ENCODE assay signal across 20 cellular contexts in genomic region chr6:139879823-139880356, GRCh38.
A peak's percentile ranks its signal among the peaks of the same experiment; 100 is the strongest.
DNase-seq lines count a peak whose midpoint lies in the region; ATAC-seq and TF ChIP-seq lines count a peak whose summit lies in the region.
"Had no signal": no experiment of that assay in that cellular context is flagged by ENCODE, and none has a peak within 500 bp of the region (broad histone marks: within the 10 kb centered on the region; RNA-seq: fewer than 3 reads in every experiment).

No MANE protein-coding gene starts in this region.

- intact Hi-C loops in left colon (cut with DNase I, micrococcal nuclease), result no loop called here
- intact Hi-C loops in CD14-positive monocyte (cut with micrococcal nuclease), result loop anchor here in 1 of 2 donors (5.0 kb wide), 1 partner anchor 43 kb away; no protein-coding TSS in a partner anchor

- H3K4me3 Mint-ChIP-seq in WTC11 (no peak overlapping the region), neural crest cell (no peak overlapping the region), CD14-positive monocyte (no peak overlapping the region)
- H3K4me3 Mint-ChIP-seq: B cell; CD4-positive, CD25-positive, alpha-beta regulatory T cell had no signal

- ATAC-seq in WTC11, result no peak
- peak; percentile 70 for ATAC-seq in left colon
- ATAC-seq: HCT116 had no signal

- H3K27me3 Mint-ChIP-seq in WTC11 (ENCODE audit: low read depth), result no peaks in the 10 kb centered on the region
- H3K27me3 Mint-ChIP-seq in neural crest cell (ENCODE audit: low read depth), result no peaks in the 10 kb centered on the region
- H3K27me3 Mint-ChIP-seq in CD14-positive monocyte (ENCODE audit: low read depth in 3 of 3), result peaks cover 0 to 2% (median 0%) of the 10 kb centered on the region in 3 donors
- H3K27me3 Mint-ChIP-seq: CD4-positive, CD25-positive, alpha-beta regulatory T cell had no signal

- POLR2A ChIA-PET in WTC11 (lab: Charles Lee), result no interaction called here

- H3K36me3 Mint-ChIP-seq in WTC11 (no peaks in the 10 kb centered on the region), neural crest cell (ENCODE audit: low read depth) (peaks cover 4% of the 10 kb centered on the region), CD14-positive monocyte (no peaks in the 10 kb centered on the region)
- H3K36me3 Mint-ChIP-seq: CD4-positive, CD25-positive, alpha-beta regulatory T cell had no signal

- CTCF ChIA-PET in WTC11 (lab: Charles Lee), result no interaction called here

- no peak for TF ChIP-seq CTCF in WTC11 (IDR thresholded peaks at IDR 0.05)
- TF ChIP-seq CTCF in neural crest cell (conservative IDR thresholded peaks at IDR 0.05), result no peak
- no peak for TF ChIP-seq CTCF in CD14-positive monocyte (IDR thresholded peaks at IDR 0.05)

- H3K9me3 Mint-ChIP-seq in WTC11 (0 out of 2 replicates have a peak, but pooled peaks cover 3% of the 10 kb centered on the region), neural crest cell (peaks cover 7% of the 10 kb centered on the region), CD14-positive monocyte (peaks cover 0 to 3% (median 0%) of the 10 kb centered on the region in 7 donors)
- H3K9me3 Mint-ChIP-seq: CD4-positive, CD25-positive, alpha-beta regulatory T cell had no signal

- H3K27ac Mint-ChIP-seq in WTC11 (no peak overlapping the region), neural crest cell (ENCODE audit: unreplicated experiment) (peak overlapping the region; percentile 54), CD14-positive monocyte (no peak overlapping the region)
- H3K27ac Mint-ChIP-seq: B cell; CD4-positive, CD25-positive, alpha-beta regulatory T cell had no signal

- peak; percentile 37 for DNase-seq in EH (ENCODE audit: low read depth)
- DNase-seq in WTC11 (ENCODE audit: low spot score), result no peak
- no peak for DNase-seq in left colon
- no peak for DNase-seq in neural crest cell (ENCODE audit: low read depth, low spot score)
- no peak for DNase-seq in medulla oblongata (ENCODE audit: extremely low spot score)
- DNase-seq in CD14-positive monocyte (ENCODE audit: low spot score), result no peak
- no peak for DNase-seq in DMS 273 (lab: John Stamatoyannopoulos, UW; ENCODE audit: unreplicated experiment)
- no peak for DNase-seq in NOMO-1 (lab: John Stamatoyannopoulos, UW; ENCODE audit: unreplicated experiment in 2 of 2)
- DNase-seq: CD4-positive, CD25-positive, alpha-beta regulatory T cell; COR-L47; DMS153; GF-D8; GOT3; KBM-7; MV-4-11; NCI-H1694 treated with DMSO at 0.1 percent for 48 hours; NCI-H345; NCI-H526 had no signal

- H3K4me1 Mint-ChIP-seq in WTC11 (peaks cover 46% of the 10 kb centered on the region), neural crest cell (peaks cover 53% of the 10 kb centered on the region), CD14-positive monocyte (peaks cover 28% of the 10 kb centered on the region)
- H3K4me1 Mint-ChIP-seq: CD4-positive, CD25-positive, alpha-beta regulatory T cell had no signal

TF ChIP-seq in WTC11, 78 proteins besides CTCF, POLR2A, EP300 and RAD21:
- TF ChIP-seq TEAD4 (CRISPR knock-in tag; IDR thresholded peaks at IDR 0.05) (no peak), CDX4 (CRISPR knock-in tag; IDR thresholded peaks at IDR 0.05; ENCODE audit: borderline replicate concordance) (no peak), GABPB1 (CRISPR knock-in tag; IDR thresholded peaks at IDR 0.05) (peak; percentile 53; the same call in 1 of the 2 replicates), SOX15 (CRISPR knock-in tag; IDR thresholded peaks at IDR 0.05) (no peak), ETV6 (CRISPR knock-in tag; IDR thresholded peaks at IDR 0.05) (no peak)
